ENCODE assay signal across 11 cellular contexts in the genomic region with DNA sequence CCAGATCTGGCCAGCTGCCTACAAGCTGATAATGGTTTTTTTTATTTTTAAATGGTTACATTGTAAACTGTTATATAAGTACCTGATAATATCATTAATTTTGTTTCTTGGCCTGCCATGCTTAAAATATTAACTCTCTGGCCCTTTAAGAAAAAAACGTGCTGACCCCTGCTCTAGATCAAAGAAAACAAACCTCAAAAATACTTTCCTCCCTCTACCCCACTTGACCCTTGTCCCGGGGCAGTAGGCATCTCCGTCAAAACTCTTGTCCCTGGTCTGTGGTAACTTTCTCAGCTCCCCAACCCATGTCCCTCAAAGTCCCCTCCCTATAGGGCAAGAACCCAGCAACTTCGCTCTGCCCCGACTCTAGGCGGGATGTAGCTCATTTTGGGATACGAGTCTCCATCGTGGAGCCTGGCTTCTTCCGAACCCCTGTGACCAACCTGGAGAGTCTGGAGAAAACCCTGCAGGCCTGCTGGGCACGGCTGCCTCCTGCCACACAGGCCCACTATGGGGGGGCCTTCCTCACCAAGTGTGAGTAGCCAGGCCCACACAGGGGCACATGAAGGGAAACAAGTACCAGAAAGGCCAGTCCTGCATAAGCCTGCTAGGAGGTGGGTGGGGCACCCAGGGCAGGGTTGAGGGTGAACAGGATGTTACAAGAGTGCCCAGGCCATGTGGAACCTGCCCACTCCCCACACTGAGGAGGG. TPM values are rescaled to one million over a fixed set of nuclear protein-coding genes. Genes with fewer than 3 reads are reported as not detected.
A peak's percentile ranks its signal among the peaks of the same experiment; 100 is the strongest.
DNase-seq lines count a peak whose midpoint lies in the region; ATAC-seq, FAIRE-seq and TF ChIP-seq lines count a peak whose summit lies in the region.
"Had no signal": no experiment of that assay in that cellular context is flagged by ENCODE, and none has a peak within 500 bp of the region (broad histone marks: within the 10 kb centered on the region; RNA-seq: fewer than 3 reads in every experiment).

No MANE protein-coding gene starts in this region.

- H3K36me3 ChIP-seq in H1 (ENCODE audit: control insufficient read depth in 2 of 4, insufficient read depth in 4 of 4, low read length in 3 of 4) = peaks cover 6 to 29% (median 16%) of the 10 kb centered on the region in 4 experiments; a peak in 5 of 8 replicates
- no peaks in the 10 kb centered on the region for H3K36me3 ChIP-seq in neural progenitor cell
- no peaks in the 10 kb centered on the region for H3K36me3 ChIP-seq in transverse colon
- H3K36me3 ChIP-seq in colonic mucosa = no peaks in the 10 kb centered on the region

- no peak for ATAC-seq in Right ventricle myocardium superior (ENCODE audit: poor library complexity)
- no peak for ATAC-seq in left ventricle myocardium superior

- CTCF ChIA-PET in H1 (lab: Charles Lee; ENCODE audit: partially characterized antibody) = interaction anchor here (0.6 to 11.1 kb wide), 10 partner anchors 13 to 104 kb away, joined by 3 to 229 read pairs (median 4); a partner anchor contains a TSS

- H3K27me3 ChIP-seq in H1 (replicated peaks in 1 of 4; ENCODE audit: control insufficient read depth in 3 of 4, extremely low read depth in 1 of 4, insufficient read depth in 3 of 4, low read length in 3 of 4) = no peaks in the 10 kb centered on the region
- no peaks in the 10 kb centered on the region for H3K27me3 ChIP-seq in neural progenitor cell
- no peaks in the 10 kb centered on the region for H3K27me3 ChIP-seq in transverse colon
- no peaks in the 10 kb centered on the region for H3K27me3 ChIP-seq in colonic mucosa

- H3K27ac ChIP-seq in H1 (ENCODE audit: low read depth, low read length) (no peak overlapping the region), neural progenitor cell (no peak overlapping the region), transverse colon (peak overlapping the region; percentile 97 to 99 (median 99)), colonic mucosa (no peak overlapping the region)

- no peak overlapping the region for H4K8ac ChIP-seq in H1 (ENCODE audit: extremely low read depth, insufficient read depth, low read length)

- H3K9me3 ChIP-seq in H1 (ENCODE audit: insufficient read depth in 2 of 2, low read depth in 1 of 2, low read length in 1 of 2) = no peaks in the 10 kb centered on the region
- no peaks in the 10 kb centered on the region for H3K9me3 ChIP-seq in neural progenitor cell (ENCODE audit: low read depth)
- no peaks in the 10 kb centered on the region for H3K9me3 ChIP-seq in transverse colon
- H3K9me3 ChIP-seq in colonic mucosa = no peaks in the 10 kb centered on the region

- no peak for TF ChIP-seq CTCF in H1 (IDR thresholded peaks at IDR 0.05; ENCODE audit: control extremely low read depth in 1 of 3, insufficient read depth in 1 of 3, low read depth in 1 of 3, low read length in 3 of 3)
- TF ChIP-seq CTCF in neural progenitor cell (IDR thresholded peaks at IDR 0.05) = no peak
- no peak for TF ChIP-seq CTCF in transverse colon (IDR thresholded peaks at IDR 0.05)
- TF ChIP-seq CTCF in colonic mucosa (IDR thresholded peaks at IDR 0.05) = no peak

- H3K23ac ChIP-seq in H1 (ENCODE audit: insufficient read length) = no peak overlapping the region

- no peak overlapping the region for H2BK5ac ChIP-seq in H1 (ENCODE audit: low read depth, low read length)

- H3K36me3 Mint-ChIP-seq in neural progenitor cell = peaks cover 14% of the 10 kb centered on the region

- H3K23me2 ChIP-seq in H1 (ENCODE audit: low read depth, low read length) = peaks cover 5% of the 10 kb centered on the region; the same call in 1 of the 2 replicates

- H3K9ac ChIP-seq in H1 (replicated peaks in 1 of 4; ENCODE audit: extremely low read depth in 1 of 4, low read depth in 3 of 4, low read length in 3 of 4) = no peak overlapping the region
- no peak overlapping the region for H3K9ac ChIP-seq in neural progenitor cell
- H3K9ac ChIP-seq in colonic mucosa (ENCODE audit: low read depth in 2 of 2, low read length in 2 of 2) = peak overlapping the region in 1 of 2 donors; percentile 38

- H2AK5ac ChIP-seq in H1 (ENCODE audit: low read depth, low read length) = no peak overlapping the region

- TF ChIP-seq EP300 in H1 (IDR thresholded peaks at IDR 0.05; ENCODE audit: borderline replicate concordance in 1 of 2, low read depth in 2 of 2, low read length in 2 of 2) = no peak
- TF ChIP-seq EP300 in transverse colon (IDR thresholded peaks at IDR 0.05; ENCODE audit: low read depth) = no peak

- peak; percentile 42 for DNase-seq in Right ventricle myocardium superior
- no peak for DNase-seq in left ventricle myocardium superior
- DNase-seq in H1 (ENCODE audit: low read depth in 1 of 2, low spot score in 2 of 2) = no peak
- DNase-seq in neural progenitor cell (ENCODE audit: low spot score) = no peak
- peak; percentile 23 for DNase-seq in transverse colon
- no peak for DNase-seq in stimulated activated CD4-positive, alpha-beta T cell treated with anti-CD3 and anti-CD28 coated beads, Interleukin-4, amount 100 ng/mL, for 1 hour
- DNase-seq in colonic mucosa = no peak
- no peak for DNase-seq in NK-92 treated with Interleukin-12 subunit alpha and Interleukin-12 subunit beta, amount 100 ng/mL, for 24 hours (lab: John Stamatoyannopoulos, UW)

- H4K20me1 ChIP-seq in H1 (replicated peaks in 1 of 2; ENCODE audit: control insufficient read depth in 1 of 2, insufficient read depth in 2 of 2, low read length in 2 of 2) = peaks cover 4 to 6% of the 10 kb centered on the region in 2 experiments
- peaks cover 19% of the 10 kb centered on the region for H4K20me1 ChIP-seq in neural progenitor cell (ENCODE audit: low read depth)

- no peak overlapping the region for H3K4me2 ChIP-seq in H1 (ENCODE audit: insufficient read depth in 1 of 2, low read depth in 2 of 2, low read length in 2 of 2)
- H3K4me2 ChIP-seq in neural progenitor cell = no peak overlapping the region

- in situ Hi-C loops in transverse colon (cut with MboI; ENCODE audit: low pct_ligation_motif_present in 1 of 4, low pct_unique_long_range_greater_than_20kb in 1 of 4, low sequenced_read_pairs in 3 of 4) = loop anchor here in 1 of 4 donors (10.0 kb wide), 1 partner anchor 391 kb away; a partner anchor contains a TSS

- H3K27ac Mint-ChIP-seq in neural progenitor cell = no peak overlapping the region
- H3K27ac Mint-ChIP-seq: activated CD4-positive, alpha-beta memory T cell treated with anti-CD3 and anti-CD28 coated beads, Interleukin-2, amount 10 ng/mL, durations not matched to agents 7 days and 5 days had no signal

- H2BK20ac ChIP-seq in H1 (ENCODE audit: low read length) = no peak overlapping the region

- POLR2A ChIA-PET in H1 (lab: Charles Lee; ENCODE audit: partially characterized antibody) = interaction anchor here (0.6 to 4.4 kb wide), 8 partner anchors 8 to 356 kb away, joined by 3 to 29 read pairs (median 6); a partner anchor contains a TSS

- peaks cover 4% of the 10 kb centered on the region for H3K27me3 Mint-ChIP-seq in neural progenitor cell (ENCODE audit: insufficient read depth, low read depth)
- H3K27me3 Mint-ChIP-seq: activated CD4-positive, alpha-beta memory T cell treated with anti-CD3 and anti-CD28 coated beads, Interleukin-2, amount 10 ng/mL, durations not matched to agents 7 days and 5 days; central memory CD8-positive, alpha-beta T cell had no signal

- H4K5ac ChIP-seq in H1 (ENCODE audit: insufficient read length, low read depth, low read length) = no peak overlapping the region

- no peak overlapping the region for H2BK12ac ChIP-seq in H1 (ENCODE audit: low read depth, low read length)

- no peak overlapping the region for H3K14ac ChIP-seq in H1 (ENCODE audit: insufficient read length)

- H3K4me3 ChIP-seq in H1 (ENCODE audit: extremely low read depth in 1 of 4, insufficient read depth in 2 of 4, low read depth in 3 of 4, low read length in 4 of 4) = no peak overlapping the region
- H3K4me3 ChIP-seq in neural progenitor cell = no peak overlapping the region
- H3K4me3 ChIP-seq in transverse colon = no peak overlapping the region
- no peak overlapping the region for H3K4me3 ChIP-seq in colonic mucosa
- H3K4me3 ChIP-seq: skin epidermis had no signal

- H3K4ac ChIP-seq in H1 (replicated peaks; ENCODE audit: insufficient read length, low read depth, low read length) = no peak overlapping the region

- H3K4me1 Mint-ChIP-seq in neural progenitor cell = peaks cover 36% of the 10 kb centered on the region

- 89% methylated on average over 10 of the region's 10 CpGs; no CpG with 5 or more reads in 1 of the 2 experiments for WGBS in H1 (ENCODE audit: extremely low coverage in 1 of 2, insufficient coverage in 1 of 2, insufficient read length in 1 of 2, insufficient replicate concordance in 2 of 2, low coverage in 1 of 2, low lambda C conversion rate in 2 of 2, missing lambda C conversion rate in 1 of 2), 2 experiments
- 15 to 58% methylated on average over 3 to 10 of the region's 10 CpGs for WGBS in transverse colon (ENCODE audit: low coverage in 1 of 2), 2 donors

- no peak overlapping the region for H2BK15ac ChIP-seq in H1 (ENCODE audit: low read length)

- peaks cover 27% of the 10 kb centered on the region for H3F3A ChIP-seq in neural progenitor cell (ENCODE audit: low read depth)

- no peaks in the 10 kb centered on the region for H3K9me3 Mint-ChIP-seq in neural progenitor cell
- H3K9me3 Mint-ChIP-seq: activated CD4-positive, alpha-beta memory T cell treated with anti-CD3 and anti-CD28 coated beads, Interleukin-2, amount 10 ng/mL, durations not matched to agents 7 days and 5 days; central memory CD8-positive, alpha-beta T cell had no signal

- no peak for TF ChIP-seq POLR2A in H1 (IDR thresholded peaks at IDR 0.05; ENCODE audit: control extremely low read depth in 1 of 2, low read depth in 2 of 2, low read length in 2 of 2)
- TF ChIP-seq POLR2A in transverse colon (IDR thresholded peaks at IDR 0.05) = no peak

- H2BK120ac ChIP-seq in H1 (replicated peaks; ENCODE audit: low read depth, low read length) = no peak overlapping the region

- H3K79me2 ChIP-seq in H1 (ENCODE audit: control insufficient read depth in 1 of 2, insufficient read depth in 2 of 2, low read length in 2 of 2) (peaks cover 0 to 17% of the 10 kb centered on the region in 2 experiments; a peak in 2 of 4 replicates), neural progenitor cell (ENCODE audit: low read depth) (peaks cover 28% of the 10 kb centered on the region)

- intact Hi-C loops in Right ventricle myocardium superior (cut with DNase I) (no loop called here), left ventricle myocardium superior (cut with micrococcal nuclease) (no loop called here), transverse colon (cut with DNase I; ENCODE audit: low total_unique reads) (no loop called here), colonic mucosa (cut with DNase I) (loop anchor here (5.0 kb wide), 2 partner anchors 41 to 61 kb away; a partner anchor contains a TSS)

- peak overlapping the region; percentile 55 for H3K4me3 Mint-ChIP-seq in neural progenitor cell
- H3K4me3 Mint-ChIP-seq: activated CD4-positive, alpha-beta memory T cell treated with anti-CD3 and anti-CD28 coated beads, Interleukin-2, amount 10 ng/mL, durations not matched to agents 7 days and 5 days; central memory CD8-positive, alpha-beta T cell had no signal

- H3K4me1 ChIP-seq in H1 (replicated peaks in 1 of 4; ENCODE audit: control insufficient read depth in 3 of 4, insufficient read depth in 4 of 4, low read length in 3 of 4) (peaks cover 4 to 18% (median 12%) of the 10 kb centered on the region in 4 experiments), neural progenitor cell (peaks cover 17% of the 10 kb centered on the region), transverse colon (peaks cover 44 to 90% (median 76%) of the 10 kb centered on the region in 4 donors), colonic mucosa (peaks cover 29% of the 10 kb centered on the region)

- no peak overlapping the region for H2AFZ ChIP-seq in H1 (ENCODE audit: low read length)
- no peak overlapping the region for H2AFZ ChIP-seq in neural progenitor cell (replicated peaks)

- no peak overlapping the region for H4K91ac ChIP-seq in H1 (replicated peaks; ENCODE audit: insufficient read length, low read length)

- FAIRE-seq in H1 (lab: Jason Lieb, UNC) = no peak

- peaks cover 5% of the 10 kb centered on the region; the same call in 1 of the 2 replicates for H3K79me1 ChIP-seq in H1 (ENCODE audit: low read depth, low read length)

- no peak overlapping the region for H3K56ac ChIP-seq in H1 (replicated peaks; ENCODE audit: insufficient read length, low read depth, low read length)

- H3K18ac ChIP-seq in H1 (ENCODE audit: extremely low read depth, low read length) = no peak overlapping the region

- TF ChIP-seq RAD21 in H1 (IDR thresholded peaks at IDR 0.05 in 1 of 2, conservative IDR thresholded peaks at IDR 0.05 in 1 of 2; ENCODE audit: low read depth in 2 of 2, low read length in 2 of 2) = no peak

RNA-seq across cellular contexts. Expression of a gene that starts 3.5 kb away (rescaled TPM):
- total RNA-seq in Right ventricle myocardium superior = 10.1 TPM
- 13.5 TPM for total RNA-seq in left ventricle myocardium superior
- 4.2 and 4.5 TPM in 2 replicates for total RNA-seq in H1 (2021; fragmentation: NEBNext Ultra II Directional; extraction: Animal tissue kit (Norgen Biotek cat#: 25700))
- polyA plus RNA-seq in H1 (2011; rRNA removed) = 6.0 and 7.1 TPM in 2 replicates
- 8.7 TPM for polyA plus RNA-seq in H1 (2011; cell fraction: cytosol; rRNA removed)
- polyA plus RNA-seq in H1 (2011; cell fraction: nucleus; rRNA removed) = 14.0 TPM
- polyA plus RNA-seq in H1 (2012, experiment 1 of 2) = 5.4 to 9.4 TPM (median 6.1 TPM) in 4 replicates
- polyA plus RNA-seq in H1 (2012, experiment 2 of 2) = 2.8 TPM
- 5.6 TPM for polyA plus RNA-seq in H1 (2013, experiment 1 of 2)
- polyA plus RNA-seq in H1 (2013, experiment 2 of 2) = 4.7 TPM
- polyA minus RNA-seq in H1 (2011; rRNA and poly(A)+ RNA removed) = 6.7 and 7.3 TPM in 2 replicates
- polyA minus RNA-seq in H1 (2011; cell fraction: cytosol; rRNA and poly(A)+ RNA removed) = 3.8 TPM
- polyA minus RNA-seq in H1 (2011; cell fraction: nucleus; rRNA and poly(A)+ RNA removed) = 14.1 TPM
- 3.0 and 14.6 TPM in 2 replicates for total RNA-seq in neural progenitor cell (ENCODE audit: low replicate concordance)
- 10 to 100 TPM; 16.5 to 74.4 (median 58.3) TPM for total RNA-seq in transverse colon
- 10 to 100 TPM; 22.6 to 29.6 TPM for total RNA-seq in colonic mucosa

RNA-seq across cellular contexts. Expression of a gene that starts 5.1 kb away (rescaled TPM):
- total RNA-seq in Right ventricle myocardium superior (723 TPM), left ventricle myocardium superior (733 TPM), neural progenitor cell (ENCODE audit: low replicate concordance) (257 and 305 TPM in 2 replicates), transverse colon (100 to 1,000 TPM; 427 to 723 (median 581) TPM), colonic mucosa (1,000 to 10,000 TPM in 1 of 2 donors, 100 to 1,000 TPM in 1; 707 to 1,094 TPM)
- total RNA-seq in H1 (2021; fragmentation: NEBNext Ultra II Directional; extraction: Animal tissue kit (Norgen Biotek cat#: 25700)) = 440 and 460 TPM in 2 replicates
- 525 and 526 TPM in 2 replicates for polyA plus RNA-seq in H1 (2011; rRNA removed)
- 544 TPM for polyA plus RNA-seq in H1 (2011; cell fraction: cytosol; rRNA removed)
- 196 TPM for polyA plus RNA-seq in H1 (2011; cell fraction: nucleus; rRNA removed)
- polyA plus RNA-seq in H1 (2012, experiment 1 of 2) = 431 to 625 TPM (median 595 TPM) in 4 replicates
- polyA plus RNA-seq in H1 (2012, experiment 2 of 2) = 1,065 TPM
- 1,099 TPM for polyA plus RNA-seq in H1 (2013, experiment 1 of 2)
- 1,353 TPM for polyA plus RNA-seq in H1 (2013, experiment 2 of 2)
- 146 and 194 TPM in 2 replicates for polyA minus RNA-seq in H1 (2011; rRNA and poly(A)+ RNA removed)
- 119 TPM for polyA minus RNA-seq in H1 (2011; cell fraction: cytosol; rRNA and poly(A)+ RNA removed)
- 71.1 TPM for polyA minus RNA-seq in H1 (2011; cell fraction: nucleus; rRNA and poly(A)+ RNA removed)

RNA-seq across cellular contexts. Expression of a gene that starts 7.8 kb away (rescaled TPM):
- total RNA-seq in Right ventricle myocardium superior (119 TPM), left ventricle myocardium superior (124 TPM), neural progenitor cell (ENCODE audit: low replicate concordance) (48.1 and 92.5 TPM in 2 replicates), transverse colon (100 to 1,000 TPM; 158 to 494 (median 381) TPM), colonic mucosa (100 to 1,000 TPM; 214 to 242 TPM)
- total RNA-seq in H1 (2021; fragmentation: NEBNext Ultra II Directional; extraction: Animal tissue kit (Norgen Biotek cat#: 25700)) = 84.3 and 91.1 TPM in 2 replicates
- polyA plus RNA-seq in H1 (2011; rRNA removed) = 149 and 185 TPM in 2 replicates
- 215 TPM for polyA plus RNA-seq in H1 (2011; cell fraction: cytosol; rRNA removed)
- polyA plus RNA-seq in H1 (2011; cell fraction: nucleus; rRNA removed) = 132 TPM
- 124 to 187 TPM (median 163 TPM) in 4 replicates for polyA plus RNA-seq in H1 (2012, experiment 1 of 2)
- 152 TPM for polyA plus RNA-seq in H1 (2012, experiment 2 of 2)
- polyA plus RNA-seq in H1 (2013, experiment 1 of 2) = 87.5 TPM
- 85.4 TPM for polyA plus RNA-seq in H1 (2013, experiment 2 of 2)
- polyA minus RNA-seq in H1 (2011; rRNA and poly(A)+ RNA removed) = 41.3 and 44.1 TPM in 2 replicates
- polyA minus RNA-seq in H1 (2011; cell fraction: cytosol; rRNA and poly(A)+ RNA removed) = 24.3 TPM
- polyA minus RNA-seq in H1 (2011; cell fraction: nucleus; rRNA and poly(A)+ RNA removed) = 27.7 TPM

RNA-seq across cellular contexts. Expression of a gene that starts 16.0 kb away (rescaled TPM):
- total RNA-seq in Right ventricle myocardium superior (437 TPM), left ventricle myocardium superior (488 TPM), neural progenitor cell (ENCODE audit: low replicate concordance) (43.4 and 75.2 TPM in 2 replicates), transverse colon (100 to 1,000 TPM in 1 of 4 donors, 10 to 100 TPM in 3; 14.4 to 125 (median 23.6) TPM), colonic mucosa (10 to 100 TPM; 10.8 to 64.4 TPM)
- 76.4 and 86.1 TPM in 2 replicates for total RNA-seq in H1 (2021; fragmentation: NEBNext Ultra II Directional; extraction: Animal tissue kit (Norgen Biotek cat#: 25700))
- polyA plus RNA-seq in H1 (2011; rRNA removed) = 57.6 and 81.5 TPM in 2 replicates
- polyA plus RNA-seq in H1 (2011; cell fraction: cytosol; rRNA removed) = 83.6 TPM
- 576 TPM for polyA plus RNA-seq in H1 (2011; cell fraction: nucleus; rRNA removed)
- polyA plus RNA-seq in H1 (2012, experiment 1 of 2) = 88.5 to 116 TPM (median 98.2 TPM) in 4 replicates
- polyA plus RNA-seq in H1 (2012, experiment 2 of 2) = 49.5 TPM
- polyA plus RNA-seq in H1 (2013, experiment 1 of 2) = 53.7 TPM
- 44.3 TPM for polyA plus RNA-seq in H1 (2013, experiment 2 of 2)
- polyA minus RNA-seq in H1 (2011; rRNA and poly(A)+ RNA removed) = 39.1 and 41.6 TPM in 2 replicates
- polyA minus RNA-seq in H1 (2011; cell fraction: cytosol; rRNA and poly(A)+ RNA removed) = 30.8 TPM
- 103 TPM for polyA minus RNA-seq in H1 (2011; cell fraction: nucleus; rRNA and poly(A)+ RNA removed)

RNA-seq across cellular contexts. Expression of a gene that starts 19.3 kb away (rescaled TPM):
- 6.0 TPM for total RNA-seq in Right ventricle myocardium superior
- 8.9 TPM for total RNA-seq in left ventricle myocardium superior
- total RNA-seq in H1 (2021; fragmentation: NEBNext Ultra II Directional; extraction: Animal tissue kit (Norgen Biotek cat#: 25700)) = 15.1 and 18.2 TPM in 2 replicates
- polyA plus RNA-seq in H1 (2011; rRNA removed) = 12.1 and 17.6 TPM in 2 replicates
- 12.0 TPM for polyA plus RNA-seq in H1 (2011; cell fraction: cytosol; rRNA removed)
- 42.6 TPM for polyA plus RNA-seq in H1 (2011; cell fraction: nucleus; rRNA removed)
- polyA plus RNA-seq in H1 (2012, experiment 1 of 2) = 10.2 to 20.2 TPM (median 16.6 TPM) in 4 replicates
- polyA plus RNA-seq in H1 (2012, experiment 2 of 2) = 7.3 TPM
- polyA plus RNA-seq in H1 (2013, experiment 1 of 2) = 8.2 TPM
- 8.0 TPM for polyA plus RNA-seq in H1 (2013, experiment 2 of 2)
- 12.7 and 17.0 TPM in 2 replicates for polyA minus RNA-seq in H1 (2011; rRNA and poly(A)+ RNA removed)
- polyA minus RNA-seq in H1 (2011; cell fraction: cytosol; rRNA and poly(A)+ RNA removed) = 10.0 TPM
- polyA minus RNA-seq in H1 (2011; cell fraction: nucleus; rRNA and poly(A)+ RNA removed) = 26.5 TPM
- 9.1 and 21.9 TPM in 2 replicates for total RNA-seq in neural progenitor cell (ENCODE audit: low replicate concordance)
- total RNA-seq in transverse colon = 1 to 10 TPM in 1 of 4 donors, under 1 TPM in 3; 0.37 to 1.7 (median 0.60) TPM
- 1 to 10 TPM; 3.2 to 3.7 TPM for total RNA-seq in colonic mucosa

Comparison
In these comparisons a context has a peak if more than half of its experiments do, and no peak if none do; other contexts are left out.
1. DNase-seq: peak in Right ventricle myocardium superior (single experiment) and transverse colon (single experiment); none in left ventricle myocardium superior (single experiment), H1 (0 of 2), neural progenitor cell (single experiment), stimulated activated CD4-positive, alpha-beta T cell treated with anti-CD3 and anti-CD28 coated beads, Interleukin-4, amount 100 ng/mL, for 1 hour (single experiment), colonic mucosa (single experiment) and NK-92 treated with Interleukin-12 subunit alpha and Interleukin-12 subunit beta, amount 100 ng/mL, for 24 hours (single experiment).
2. H3K27ac ChIP-seq: peak in transverse colon (4 of 4); none in H1 (single experiment), neural progenitor cell (single experiment) and colonic mucosa (single experiment).